8 cellular contexts compared by ENCODE assay signal in genomic region chr7:132049462-132050304, GRCh38.
DNase-seq lines count a peak whose midpoint lies in the region; ATAC-seq lines count a peak whose summit lies in the region.

No MANE protein-coding gene starts in this region.

- H3K4me3 Mint-ChIP-seq in T-helper 2 cell treated with Interferon-gamma antibody and Interleukin-4, amounts not matched to agents 5 μg/mL and 100 μg/mL, for 36 hours, result no peak overlapping the region

- no peaks in the 10 kb centered on the region for H3K4me1 ChIP-seq in HUES64 (ENCODE audit: insufficient read depth, low read length)

- WGBS in HUES64, result 70% methylated on average over 9 of the region's 9 CpGs

- H3K36me3 Mint-ChIP-seq in T-helper 2 cell treated with Interferon-gamma antibody and Interleukin-4, amounts not matched to agents 5 μg/mL and 100 μg/mL, for 36 hours (ENCODE audit: low read depth), result no peaks in the 10 kb centered on the region

- no peak overlapping the region for H3K27ac ChIP-seq in HUES64 (ENCODE audit: low read depth, low read length)

- DNase-seq in DMS114 treated with DMSO at 0.1 percent for 48 hours (lab: John Stamatoyannopoulos, UW; ENCODE audit: unreplicated experiment), result peak; percentile 4
- peak; percentile 59 for DNase-seq in activated CD8-positive, alpha-beta memory T cell treated with anti-CD3 and anti-CD28 coated beads, Interleukin-2, amount 50 U/mL, for 48 hours
- DNase-seq in left lobe of liver (ENCODE audit: low spot score), result no peak
- no peak for DNase-seq in T-helper 2 cell treated with Interferon-gamma antibody and Interleukin-4, amounts not matched to agents 5 μg/mL and 100 μg/mL, for 36 hours (ENCODE audit: low spot score)
- no peak for DNase-seq in DMS79 treated with DMSO at 0.1 percent for 48 hours (lab: John Stamatoyannopoulos, UW)

- ATAC-seq in left lobe of liver (peak; percentile 71), GM19023 (IDR thresholded peaks at IDR 0.05; ENCODE audit: unreplicated experiment) (no peak), GM19351 (IDR thresholded peaks at IDR 0.05; ENCODE audit: unreplicated experiment) (no peak)

- no peak overlapping the region for H3K9ac ChIP-seq in HUES64 (ENCODE audit: low read depth, low read length)

- no peak overlapping the region for H3K27ac Mint-ChIP-seq in T-helper 2 cell treated with Interferon-gamma antibody and Interleukin-4, amounts not matched to agents 5 μg/mL and 100 μg/mL, for 36 hours

- no peaks in the 10 kb centered on the region for H3K27me3 ChIP-seq in HUES64 (ENCODE audit: insufficient read depth, low read length)

- no peaks in the 10 kb centered on the region for H3K4me1 Mint-ChIP-seq in T-helper 2 cell treated with Interferon-gamma antibody and Interleukin-4, amounts not matched to agents 5 μg/mL and 100 μg/mL, for 36 hours (ENCODE audit: low read depth)

- no peaks in the 10 kb centered on the region for H3K27me3 Mint-ChIP-seq in T-helper 2 cell treated with Interferon-gamma antibody and Interleukin-4, amounts not matched to agents 5 μg/mL and 100 μg/mL, for 36 hours (ENCODE audit: low read depth)

- no peaks in the 10 kb centered on the region for H3K9me3 ChIP-seq in HUES64 (ENCODE audit: insufficient read depth, low read depth, low read length)

- H3K36me3 ChIP-seq in HUES64 (ENCODE audit: insufficient read depth, low read length), result no peaks in the 10 kb centered on the region

- peak overlapping the region; percentile 28; the same call in 1 of the 2 replicates for H3K4me3 ChIP-seq in HUES64 (ENCODE audit: low read length)

- no peaks in the 10 kb centered on the region for H3K9me3 Mint-ChIP-seq in T-helper 2 cell treated with Interferon-gamma antibody and Interleukin-4, amounts not matched to agents 5 μg/mL and 100 μg/mL, for 36 hours

Comparison
In these comparisons a context has a peak if more than half of its experiments do, and no peak if none do; other contexts are left out.
1. DNase-seq: peak in DMS114 treated with DMSO at 0.1 percent for 48 hours (single experiment) and activated CD8-positive, alpha-beta memory T cell treated with anti-CD3 and anti-CD28 coated beads, Interleukin-2, amount 50 U/mL, for 48 hours (single experiment); none in left lobe of liver (single experiment), T-helper 2 cell treated with Interferon-gamma antibody and Interleukin-4, amounts not matched to agents 5 μg/mL and 100 μg/mL, for 36 hours (single experiment) and DMS79 treated with DMSO at 0.1 percent for 48 hours (single experiment).